Comparison of ENCODE assay signal across 8 cellular contexts in genomic region chr7:64618785-64619456, GRCh38. TPM values are rescaled to one million over a fixed set of nuclear protein-coding genes. Genes with fewer than 3 reads are reported as not detected.
DNase-seq lines count a peak whose midpoint lies in the region; TF ChIP-seq lines count a peak whose summit lies in the region.

No MANE protein-coding gene starts in this region.

- H3K4me1 Mint-ChIP-seq in neural progenitor cell: no peaks in the 10 kb centered on the region

- CTCF ChIA-PET in RWPE1 (lab: Yijun Ruan, JAX): no interaction called here

- no peak; the same call in 1 of the 2 replicates for TF ChIP-seq CTCF in RWPE1 (conservative IDR thresholded peaks at IDR 0.05; ENCODE audit: low read depth)
- peak; percentile 52 for TF ChIP-seq CTCF in neural progenitor cell (IDR thresholded peaks at IDR 0.05)

- no peaks in the 10 kb centered on the region for H3K79me2 ChIP-seq in neural progenitor cell (ENCODE audit: low read depth)

- H3K4me3 Mint-ChIP-seq in neural progenitor cell: no peak overlapping the region

- peaks cover 58% of the 10 kb centered on the region for H3K9me3 Mint-ChIP-seq in neural progenitor cell

- TF ChIP-seq POLR2A in erythroblast (IDR thresholded peaks at IDR 0.05; ENCODE audit: low read length): no peak

- no peak overlapping the region for H3K4me2 ChIP-seq in neural progenitor cell

- no peaks in the 10 kb centered on the region for H3K36me3 ChIP-seq in neural progenitor cell

- H3K27me3 Mint-ChIP-seq in neural progenitor cell (ENCODE audit: insufficient read depth, low read depth): no peaks in the 10 kb centered on the region

- H3F3A ChIP-seq in neural progenitor cell (ENCODE audit: low read depth): no peaks in the 10 kb centered on the region

- H3K27ac ChIP-seq in RWPE1 (no peak overlapping the region), neural progenitor cell (no peak overlapping the region)

- H3K27ac Mint-ChIP-seq in neural progenitor cell: no peak overlapping the region

- no peaks in the 10 kb centered on the region for H4K20me1 ChIP-seq in neural progenitor cell (ENCODE audit: low read depth)

- H3K9me3 ChIP-seq in neural progenitor cell (ENCODE audit: low read depth): peaks cover 22% of the 10 kb centered on the region

- no peak overlapping the region for H3K4me3 ChIP-seq in neural progenitor cell

- H3K9ac ChIP-seq in neural progenitor cell: no peak overlapping the region

- DNase-seq in NCI-H2081 (lab: John Stamatoyannopoulos, UW) (peak; percentile 16 to 59), NCI-H2081 treated with DMSO at 0.1 percent for 48 hours (lab: John Stamatoyannopoulos, UW) (no peak), HS-27A (ENCODE audit: low read depth) (peak; percentile 23), RWPE1 (ENCODE audit: low spot score) (peak; percentile 17), erythroblast (lab: John Stamatoyannopoulos, UW) (peak; percentile 70 to 79), neural progenitor cell (ENCODE audit: low spot score) (peak; percentile 44), 8988T (no peak), NCI-H446 treated with DMSO at 0.1 percent for 48 hours (lab: John Stamatoyannopoulos, UW) (no peak)

- no peaks in the 10 kb centered on the region for H3K27me3 ChIP-seq in neural progenitor cell

- no peaks in the 10 kb centered on the region for H3K4me1 ChIP-seq in neural progenitor cell

- no peaks in the 10 kb centered on the region for H3K36me3 Mint-ChIP-seq in neural progenitor cell

- POLR2A ChIA-PET in RWPE1 (lab: Yijun Ruan, JAX; ENCODE audit: low non-redundant PET): no interaction called here

- no peak overlapping the region for H2AFZ ChIP-seq in neural progenitor cell (replicated peaks)

RNA-seq across cellular contexts. Expression of gene ZNF107, which starts 47.0 kb away (rescaled TPM):
- total RNA-seq in neural progenitor cell (ENCODE audit: low replicate concordance): 9.1 and 18.9 TPM in 2 replicates

RNA-seq across cellular contexts. Expression of gene ZNF680, which starts 56.0 kb away (rescaled TPM):
- not detected in 2 replicates for total RNA-seq in neural progenitor cell (ENCODE audit: low replicate concordance)

Comparison
In these comparisons a context has a peak if more than half of its experiments do, and no peak if none do; other contexts are left out.
1. DNase-seq: peak in NCI-H2081 (2 of 2), HS-27A (single experiment), RWPE1 (single experiment), erythroblast (2 of 2) and neural progenitor cell (single experiment); none in NCI-H2081 treated with DMSO at 0.1 percent for 48 hours (single experiment), 8988T (single experiment) and NCI-H446 treated with DMSO at 0.1 percent for 48 hours (single experiment).